ENCODE assay signal across 1 cellular context in genomic region chr7:87057210-87057609, GRCh38.
TF ChIP-seq lines count a peak whose summit lies in the region.

No MANE protein-coding gene starts in this region.

TF ChIP-seq in endothelial cell of umbilical vein, 7 proteins besides CTCF, POLR2A, EP300 and RAD21:
- no peak for TF ChIP-seq EZH2 (IDR thresholded peaks at IDR 0.05; ENCODE audit: borderline replicate concordance, low read depth, low read length, severe bottlenecking)
- TF ChIP-seq FOS (IDR thresholded peaks at IDR 0.05; ENCODE audit: borderline replicate concordance, insufficient read depth, low read length): peak; percentile 9
